ENCODE assay signal across 8 cellular contexts in the genomic region with DNA sequence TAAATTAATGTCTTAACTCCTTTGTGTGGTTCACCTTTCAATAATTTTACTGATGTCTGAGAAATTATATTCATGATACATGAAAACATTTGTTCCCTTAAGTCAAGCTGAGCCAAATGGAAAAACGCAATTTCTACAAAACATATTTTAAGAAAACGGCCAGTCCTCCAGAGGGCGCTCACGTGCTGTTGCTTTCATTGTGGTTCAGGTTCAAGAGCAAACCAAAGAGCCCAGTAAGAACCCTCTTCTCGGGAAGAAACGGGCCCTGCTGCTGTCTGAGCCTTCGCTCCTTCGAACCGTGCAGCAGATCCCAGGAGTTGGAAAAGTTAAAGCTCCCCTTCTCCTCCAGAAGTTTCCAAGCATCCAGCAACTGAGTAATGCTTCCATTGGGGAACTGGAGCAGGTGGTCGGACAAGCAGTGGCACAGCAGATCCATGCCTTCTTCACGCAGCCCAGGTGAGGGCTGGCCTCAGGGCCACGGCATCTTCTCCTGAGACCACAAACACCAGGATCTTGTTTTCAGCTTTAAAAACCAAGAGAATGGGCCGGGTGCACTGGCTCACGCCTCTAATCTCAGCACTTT. TPM values are rescaled to one million over a fixed set of nuclear protein-coding genes. Genes with fewer than 3 reads are reported as not detected.
A peak's percentile ranks its signal among the peaks of the same experiment; 100 is the strongest.
DNase-seq lines count a peak whose midpoint lies in the region; ATAC-seq and TF ChIP-seq lines count a peak whose summit lies in the region.

No MANE protein-coding gene starts in this region.

- WGBS in sigmoid colon, 2 donors: 25 to 44% methylated on average over 14 of the region's 14 CpGs

- no peak for TF ChIP-seq EP300 in sigmoid colon (IDR thresholded peaks at IDR 0.05)

- no peak overlapping the region for H3K4me3 ChIP-seq in adipocyte (ENCODE audit: low read length)
- H3K4me3 ChIP-seq in right atrium auricular region: no peak overlapping the region
- no peak overlapping the region for H3K4me3 ChIP-seq in sigmoid colon

- H3K36me3 ChIP-seq in adipocyte (ENCODE audit: control insufficient read depth, insufficient read depth, low read length, severe bottlenecking) (no peaks in the 10 kb centered on the region), right atrium auricular region (no peaks in the 10 kb centered on the region), sigmoid colon (no peaks in the 10 kb centered on the region)

- no peaks in the 10 kb centered on the region for H3K4me1 ChIP-seq in adipocyte (ENCODE audit: control insufficient read depth, insufficient read depth, low read length)
- H3K4me1 ChIP-seq in right atrium auricular region: peaks cover 0 to under 1% of the 10 kb centered on the region in 2 donors
- peaks cover 0 to 4% (median 2%) of the 10 kb centered on the region in 4 donors for H3K4me1 ChIP-seq in sigmoid colon

- H3K9ac ChIP-seq in adipocyte (ENCODE audit: low read length): no peak overlapping the region

- ATAC-seq in HG03521 (IDR thresholded peaks at IDR 0.05; ENCODE audit: unreplicated experiment): no peak
- ATAC-seq in GM21381 (IDR thresholded peaks at IDR 0.05; ENCODE audit: unreplicated experiment): no peak

- intact Hi-C loops in sigmoid colon (cut with DNase I): loop anchor here (2.0 to 10.0 kb wide), 2 partner anchors 104 to 148 kb away; a partner anchor contains a TSS

- TF ChIP-seq CTCF in right atrium auricular region (IDR thresholded peaks at IDR 0.05) (peak; percentile 42 to 77), sigmoid colon (IDR thresholded peaks at IDR 0.05) (peak in 3 of 4 experiments; percentile 39 to 66 (median 46))

- H3K27ac ChIP-seq in right atrium auricular region: no peak overlapping the region
- H3K27ac ChIP-seq in sigmoid colon: no peak overlapping the region

- no peak for TF ChIP-seq POLR2A in sigmoid colon (IDR thresholded peaks at IDR 0.05)

- no peaks in the 10 kb centered on the region for H3K9me3 ChIP-seq in adipocyte (ENCODE audit: control insufficient read depth, low read length)
- no peaks in the 10 kb centered on the region for H3K9me3 ChIP-seq in right atrium auricular region
- no peaks in the 10 kb centered on the region for H3K9me3 ChIP-seq in sigmoid colon

- H3K27me3 ChIP-seq in adipocyte (replicated peaks; ENCODE audit: control insufficient read depth, insufficient read depth, low read length): no peaks in the 10 kb centered on the region
- H3K27me3 ChIP-seq in right atrium auricular region: no peaks in the 10 kb centered on the region
- no peaks in the 10 kb centered on the region for H3K27me3 ChIP-seq in sigmoid colon

- peak; percentile 7 for DNase-seq in GDM1 (lab: John Stamatoyannopoulos, UW)
- peak; percentile 11 for DNase-seq in NCI-H1048 (lab: John Stamatoyannopoulos, UW)
- peak; percentile 1 to 24 for DNase-seq in SW 1271 (lab: John Stamatoyannopoulos, UW)
- peak; percentile 83 for DNase-seq in adipocyte (ENCODE audit: low read depth)
- DNase-seq in right atrium auricular region (ENCODE audit: low spot score): peak; percentile 82
- peak; percentile 76 for DNase-seq in sigmoid colon

RNA-seq across cellular contexts. Expression of a gene that starts 4.3 kb away (rescaled TPM):
- total RNA-seq in right atrium auricular region (under 1 TPM in 1 of 2 donors, not detected in 1; 0.67 TPM), sigmoid colon (1 to 10 TPM in 3 of 4 donors, under 1 TPM in 1; 0.14 to 2.3 (median 1.8) TPM)
- 1 to 10 TPM in 2 of 3 donors, under 1 TPM in 1; 0.92 to 4.2 (median 3.5) TPM for polyA plus RNA-seq in sigmoid colon

RNA-seq across cellular contexts. Expression of a gene that starts 4.6 kb away (rescaled TPM):
- total RNA-seq in right atrium auricular region (1 to 10 TPM; 4.6 to 8.3 TPM), sigmoid colon (10 to 100 TPM; 11.1 to 17.5 (median 16.7) TPM)
- polyA plus RNA-seq in sigmoid colon: 10 to 100 TPM in 1 of 3 donors, 1 to 10 TPM in 2; 3.7 to 10.1 (median 8.4) TPM

Comparison
In these comparisons a context has a peak if more than half of its experiments do, and no peak if none do; other contexts are left out.
1. DNase-seq: peak in every context shown above with its lines; median percentile 83 in adipocyte; 82 in right atrium auricular region; 76 in sigmoid colon; 12 in SW 1271; 11 in NCI-H1048; 7 in GDM1.